Comparison of ENCODE assay signal across 8 cellular contexts in genomic region chr5:123511648-123512605, GRCh38. TPM values are rescaled to one million over a fixed set of nuclear protein-coding genes. Genes with fewer than 3 reads are reported as not detected.
A peak's percentile ranks its signal among the peaks of the same experiment; 100 is the strongest.
DNase-seq lines count a peak whose midpoint lies in the region; ATAC-seq and FAIRE-seq lines count a peak whose summit lies in the region.

CSNK1G3 (plus strand) TSS chr5:123512177; CDS start chr5:123545664, 33,487 bp downstream.

- intact Hi-C loops in aorta (cut with DNase I): loop anchor here (1.0 kb wide), 1 partner anchor 89 kb away; the partner anchor contains the start of gene CEP120 (in 2 of the 2)

- peak within 1 kb of the TSS; percentile 88 for H3K9ac ChIP-seq in rectal smooth muscle tissue (ENCODE audit: low read length)

- H3K36me3 ChIP-seq in rectal smooth muscle tissue (ENCODE audit: control insufficient read depth, insufficient read depth, low read length): no peaks in the 10 kb centered on the region
- H3K36me3 ChIP-seq in aorta (ENCODE audit: control insufficient read depth in 1 of 2, insufficient read depth in 2 of 2, low read length in 1 of 2): no peaks in the 10 kb centered on the region

- FAIRE-seq in GM18507 (lab: Jason Lieb, UNC): peak; percentile 99

- H3K27me3 ChIP-seq in rectal smooth muscle tissue (ENCODE audit: control insufficient read depth, insufficient read depth, low read length) (no peaks in the 10 kb centered on the region), aorta (ENCODE audit: control insufficient read depth in 1 of 2, insufficient read depth in 2 of 2, low read length in 1 of 2) (no peaks in the 10 kb centered on the region)

- ATAC-seq in HG02973 (IDR thresholded peaks at IDR 0.05; ENCODE audit: unreplicated experiment) (peak; percentile 94), aorta (ENCODE audit: low FRiP score) (peak; percentile 98)

- H3K4me3 ChIP-seq in rectal smooth muscle tissue (ENCODE audit: low read length) (peak within 1 kb of the TSS; percentile 90), aorta (ENCODE audit: low read length in 2 of 2) (peak within 1 kb of the TSS; percentile 94 to 99)

- H3K4me1 ChIP-seq in rectal smooth muscle tissue (ENCODE audit: control insufficient read depth, insufficient read depth, low read length): peaks cover 3% of the 10 kb centered on the region
- peaks cover 2 to 3% of the 10 kb centered on the region in 2 donors for H3K4me1 ChIP-seq in aorta (ENCODE audit: control insufficient read depth in 1 of 2, insufficient read depth in 2 of 2, low read length in 2 of 2)

- 0% methylated on average over 52 to 82 of the region's 82 CpGs for WGBS in aorta, 2 donors

- peak within 1 kb of the TSS; percentile 93 for H3K27ac ChIP-seq in rectal smooth muscle tissue (ENCODE audit: low read depth, low read length)
- peak within 1 kb of the TSS; percentile 96 to 99 for H3K27ac ChIP-seq in aorta (ENCODE audit: low read depth in 1 of 2, low read length in 2 of 2)

- DNase-seq in GM18507 (ENCODE audit: extremely low spot score, insufficient read length, low read depth) (peak; percentile 83), NCI-H2081 (lab: John Stamatoyannopoulos, UW) (peak; percentile 97 to 98), T1000 (lab: John Stamatoyannopoulos, UW) (peak; percentile 93), astrocyte of the hippocampus (ENCODE audit: low read depth, low spot score) (peak; percentile 99), hepatic stellate cell (ENCODE audit: low spot score) (peak; percentile 93), aorta (peak; percentile 98)

- H3K9me3 ChIP-seq in aorta (ENCODE audit: control insufficient read depth, low read length): no peaks in the 10 kb centered on the region

RNA-seq across cellular contexts. Expression of gene CSNK1G3, which starts in this region (rescaled TPM):
- 10 to 100 TPM; 50.1 to 56.4 TPM for total RNA-seq in aorta
- polyA plus RNA-seq in aorta: 10 to 100 TPM in 1 of 2 donors, 1 to 10 TPM in 1; 9.5 to 11.0 TPM

Comparison
In these comparisons a context has a peak if more than half of its experiments do, and no peak if none do; other contexts are left out.
1. Peak in every context shown above with its lines: DNase-seq, ATAC-seq, H3K4me3 ChIP-seq and H3K27ac ChIP-seq.